25 cellular contexts compared by ENCODE assay signal in the genomic region with DNA sequence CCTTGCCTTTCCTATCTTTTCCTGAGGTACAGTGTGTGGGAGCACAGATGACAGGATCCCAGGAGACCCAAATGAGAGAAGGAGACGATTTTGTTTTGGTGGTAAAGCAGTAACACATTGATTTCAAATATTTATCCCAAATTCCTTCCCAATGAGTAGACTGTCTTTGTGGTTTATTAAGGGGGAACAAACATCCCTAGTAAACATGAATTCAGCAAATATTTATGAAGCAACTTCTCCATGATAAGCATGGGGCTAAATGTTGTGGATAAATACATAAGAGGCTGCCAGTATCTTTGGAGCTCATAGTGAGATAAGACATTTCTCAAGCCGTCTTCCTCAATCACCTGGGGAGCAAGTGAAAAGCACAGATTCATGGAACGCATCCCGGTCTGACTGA.
"Had no signal": no experiment of that assay in that cellular context is flagged by ENCODE, and none has a peak within 500 bp of the region (broad histone marks: within the 10 kb centered on the region; RNA-seq: fewer than 3 reads in every experiment).

No MANE protein-coding gene starts in this region.

- H3K9ac ChIP-seq: neural progenitor cell had no signal

- H3K4me3 ChIP-seq: dorsolateral prefrontal cortex, gastroesophageal sphincter, heart right ventricle, neural progenitor cell, prostate gland, skin epidermis, suprapubic skin, transverse colon, vagina had no signal

- ATAC-seq: activated CD4-positive, alpha-beta T cell treated with anti-CD3 and anti-CD28 coated beads for 36 hours; gastroesophageal sphincter; heart right ventricle; left ventricle myocardium superior; naive thymus-derived CD4-positive, alpha-beta T cell; right cardiac atrium; stimulated activated naive CD8-positive, alpha-beta T cell treated with anti-CD3 and anti-CD28 coated beads, Interleukin-15, amount 100 ng/mL, for 72 hours; WTC11 had no signal

- H3K36me3 Mint-ChIP-seq: activated CD4-positive, alpha-beta memory T cell treated with anti-CD3 and anti-CD28 coated beads for 36 hours; activated naive CD8-positive, alpha-beta T cell treated with anti-CD3 and anti-CD28 coated beads for 36 hours; neural progenitor cell; WTC11 had no signal

- DNase-seq: activated CD4-positive, alpha-beta memory T cell treated with anti-CD3 and anti-CD28 coated beads for 36 hours; activated CD4-positive, alpha-beta T cell treated with anti-CD3 and anti-CD28 coated beads for 36 hours; activated naive CD8-positive, alpha-beta T cell treated with anti-CD3 and anti-CD28 coated beads for 36 hours; activated T-cell treated with anti-CD3 and anti-CD28 coated beads for 4 hours; brain microvascular endothelial cell; central memory CD4-positive, alpha-beta T cell; dorsolateral prefrontal cortex; heart right ventricle; kidney glomerular epithelial cell; left ventricle myocardium superior; naive thymus-derived CD4-positive, alpha-beta T cell; right cardiac atrium; stimulated activated CD4-positive, alpha-beta T cell treated with anti-CD3 and anti-CD28 coated beads, Interleukin-2, amount 100 ng/mL, for 48 hours; stimulated activated naive CD8-positive, alpha-beta T cell treated with anti-CD3 and anti-CD28 coated beads, Interleukin-15, amount 100 ng/mL, for 72 hours; transverse colon had no signal

- H3K4me3 Mint-ChIP-seq: activated CD4-positive, alpha-beta memory T cell treated with anti-CD3 and anti-CD28 coated beads for 36 hours; activated CD4-positive, alpha-beta T cell treated with anti-CD3 and anti-CD28 coated beads for 36 hours; activated naive CD8-positive, alpha-beta T cell treated with anti-CD3 and anti-CD28 coated beads for 36 hours; activated T-helper 1 cell treated with anti-CD3 and anti-CD28 coated beads, Interleukin-12 subunit alpha, Interleukin-12 subunit beta, Interleukin-2, Interleukin-4 antibody, amounts not matched to agents 30 ng/mL and 10 ng/mL and 1 ng/mL, durations not matched to agents 14 hours and 24 hours and 36 hours; naive thymus-derived CD4-positive, alpha-beta T cell; neural progenitor cell; stimulated activated naive CD8-positive, alpha-beta T cell treated with anti-CD3 and anti-CD28 coated beads, Interleukin-15, amount 100 ng/mL, for 72 hours; WTC11 had no signal

- H3K27me3 Mint-ChIP-seq: activated CD4-positive, alpha-beta memory T cell treated with anti-CD3 and anti-CD28 coated beads for 36 hours; activated naive CD8-positive, alpha-beta T cell treated with anti-CD3 and anti-CD28 coated beads for 36 hours; stimulated activated naive CD8-positive, alpha-beta T cell treated with anti-CD3 and anti-CD28 coated beads, Interleukin-15, amount 100 ng/mL, for 72 hours had no signal

- H3K4me2 ChIP-seq: neural progenitor cell had no signal

- FAIRE-seq: colon had no signal

- H3K27ac Mint-ChIP-seq: activated CD4-positive, alpha-beta memory T cell treated with anti-CD3 and anti-CD28 coated beads for 36 hours; activated CD4-positive, alpha-beta T cell treated with anti-CD3 and anti-CD28 coated beads for 36 hours; activated naive CD8-positive, alpha-beta T cell treated with anti-CD3 and anti-CD28 coated beads for 36 hours; activated T-helper 1 cell treated with anti-CD3 and anti-CD28 coated beads, Interleukin-12 subunit alpha, Interleukin-12 subunit beta, Interleukin-2, Interleukin-4 antibody, amounts not matched to agents 30 ng/mL and 10 ng/mL and 1 ng/mL, durations not matched to agents 14 hours and 24 hours and 36 hours; naive thymus-derived CD4-positive, alpha-beta T cell; neural progenitor cell; stimulated activated naive CD8-positive, alpha-beta T cell treated with anti-CD3 and anti-CD28 coated beads, Interleukin-15, amount 100 ng/mL, for 72 hours; WTC11 had no signal

- H3K27me3 ChIP-seq: brain microvascular endothelial cell, gastroesophageal sphincter, heart right ventricle, neural progenitor cell, suprapubic skin, transverse colon, vagina had no signal

- H3K36me3 ChIP-seq: brain microvascular endothelial cell, gastroesophageal sphincter, heart right ventricle, neural progenitor cell, prostate gland, suprapubic skin, transverse colon, vagina had no signal

- H3K4me1 ChIP-seq: gastroesophageal sphincter, heart right ventricle, prostate gland, suprapubic skin, transverse colon, vagina had no signal

- H2AFZ ChIP-seq: neural progenitor cell had no signal

- H3K9me3 ChIP-seq: gastroesophageal sphincter, heart right ventricle, prostate gland, suprapubic skin, transverse colon, vagina had no signal

- H3K27ac ChIP-seq: brain microvascular endothelial cell, dorsolateral prefrontal cortex, epithelial cell of prostate, gastroesophageal sphincter, heart right ventricle, neural progenitor cell, prostate gland, skin epidermis, suprapubic skin, transverse colon, vagina had no signal

- H3K9me3 Mint-ChIP-seq: activated CD4-positive, alpha-beta memory T cell treated with anti-CD3 and anti-CD28 coated beads for 36 hours; activated naive CD8-positive, alpha-beta T cell treated with anti-CD3 and anti-CD28 coated beads for 36 hours; neural progenitor cell had no signal
